9 cellular contexts compared by ENCODE assay signal in the genomic region with DNA sequence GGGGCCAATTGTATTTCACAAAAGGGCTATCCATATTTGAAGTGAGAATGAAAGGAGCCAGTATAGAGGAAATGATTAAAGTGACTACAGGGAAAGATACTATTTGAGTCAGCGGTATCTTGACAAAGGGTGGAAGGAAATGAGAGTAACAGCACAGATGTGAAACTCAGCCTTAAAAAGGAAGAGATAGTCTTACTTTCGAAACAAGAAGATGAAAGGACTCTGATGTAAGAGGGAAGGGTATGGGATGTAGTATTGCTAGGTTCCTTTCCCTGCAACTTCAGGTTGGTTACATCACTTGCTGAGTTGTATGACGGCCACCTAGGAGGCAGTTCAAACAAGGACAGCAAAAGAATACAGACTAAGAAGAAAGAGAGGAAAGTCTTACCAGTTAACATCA. TPM values are rescaled to one million over a fixed set of nuclear protein-coding genes. Genes with fewer than 3 reads are reported as not detected.
A peak's percentile ranks its signal among the peaks of the same experiment; 100 is the strongest.
DNase-seq lines count a peak whose midpoint lies in the region; ATAC-seq lines count a peak whose summit lies in the region.
"Had no signal": no experiment of that assay in that cellular context is flagged by ENCODE, and none has a peak within 500 bp of the region (broad histone marks: within the 10 kb centered on the region; RNA-seq: fewer than 3 reads in every experiment).

No MANE protein-coding gene starts in this region.

- no peaks in the 10 kb centered on the region for H3K9me3 ChIP-seq in CD8-positive, alpha-beta memory T cell (ENCODE audit: low read length)
- no peaks in the 10 kb centered on the region for H3K9me3 ChIP-seq in neuronal stem cell (replicated peaks in 1 of 2; ENCODE audit: control insufficient read depth in 2 of 2, insufficient read depth in 1 of 2, low read depth in 1 of 2, low read length in 2 of 2)

- POLR2A ChIA-PET in CD8-positive, alpha-beta memory T cell (lab: Charles Lee): no interaction called here

- H3K4me1 ChIP-seq in CD8-positive, alpha-beta memory T cell (ENCODE audit: insufficient read depth, low read length): no peaks in the 10 kb centered on the region
- H3K4me1 ChIP-seq in neuronal stem cell (ENCODE audit: control insufficient read depth in 2 of 2, insufficient read depth in 1 of 2, low read depth in 1 of 2, low read length in 2 of 2): no peaks in the 10 kb centered on the region

- H3K9me3 Mint-ChIP-seq in CD8-positive, alpha-beta memory T cell: no peaks in the 10 kb centered on the region
- H3K9me3 Mint-ChIP-seq in activated naive CD4-positive, alpha-beta T cell treated with anti-CD3 and anti-CD28 coated beads, Interleukin-2, amount 10 ng/mL, durations not matched to agents 7 days and 5 days: no peaks in the 10 kb centered on the region
- H3K9me3 Mint-ChIP-seq in stimulated activated memory B cell treated with anti-CD40 and anti-IgM and Interleukin-4, amounts not matched to agents 10 μg/mL and 1 μg/mL and 100 μg/mL, for 72 hours: no peaks in the 10 kb centered on the region
- H3K9me3 Mint-ChIP-seq: nephron had no signal

- H2BK12ac ChIP-seq in neuronal stem cell (ENCODE audit: low read length): no peak overlapping the region

- no CpG with 5 or more reads among the region's 3 CpGs for WGBS in neuronal stem cell (ENCODE audit: extremely low coverage in 2 of 2, insufficient read length in 2 of 2, insufficient replicate concordance in 1 of 2), 2 donors

- no peak overlapping the region for H3K18ac ChIP-seq in neuronal stem cell (ENCODE audit: low read length)

- CTCF ChIA-PET in CD8-positive, alpha-beta memory T cell (lab: Charles Lee): interaction anchor here (1.3 to 2.1 kb wide), 2 partner anchors 9 to 14 kb away, joined by 3 to 6 read pairs; partner anchors contain the start of genes CISD1 and IPMK
- CTCF ChIA-PET in activated naive CD4-positive, alpha-beta T cell treated with anti-CD3 and anti-CD28 coated beads, Interleukin-2, amount 10 ng/mL, durations not matched to agents 7 days and 5 days (lab: Charles Lee): interaction anchor here (1.1 kb wide), 1 partner anchor 9 kb away, joined by 5 read pairs; no protein-coding TSS in a partner anchor

- H3K79me1 ChIP-seq in neuronal stem cell (ENCODE audit: low read depth, low read length): no peaks in the 10 kb centered on the region

- H3K4me2 ChIP-seq in neuronal stem cell (ENCODE audit: insufficient read depth, low read length, poor library complexity, severe bottlenecking): no peak overlapping the region

- no peak overlapping the region for H3K4ac ChIP-seq in neuronal stem cell (ENCODE audit: low read length)

- H3K9ac ChIP-seq in neuronal stem cell (ENCODE audit: low read depth, low read length, poor library complexity): no peak overlapping the region

- H2AFZ ChIP-seq in neuronal stem cell (ENCODE audit: low read length): no peak overlapping the region

- H2BK15ac ChIP-seq in neuronal stem cell (ENCODE audit: low read length): no peak overlapping the region

- peak overlapping the region in 7 of 8 donors; percentile 27 to 89 (median 71) for H3K27ac Mint-ChIP-seq in CD8-positive, alpha-beta memory T cell
- peak overlapping the region; percentile 79 for H3K27ac Mint-ChIP-seq in activated naive CD4-positive, alpha-beta T cell treated with anti-CD3 and anti-CD28 coated beads, Interleukin-2, amount 10 ng/mL, durations not matched to agents 7 days and 5 days
- H3K27ac Mint-ChIP-seq in stimulated activated memory B cell treated with anti-CD40 and anti-IgM and Interleukin-4, amounts not matched to agents 10 μg/mL and 1 μg/mL and 100 μg/mL, for 72 hours: peak overlapping the region; percentile 45
- H3K27ac Mint-ChIP-seq: nephron had no signal

- H2BK120ac ChIP-seq in neuronal stem cell (ENCODE audit: low read depth, low read length): no peak overlapping the region

- H3K36me3 ChIP-seq in CD8-positive, alpha-beta memory T cell (ENCODE audit: insufficient read depth, low read length): no peaks in the 10 kb centered on the region
- peaks cover 0 to 28% of the 10 kb centered on the region in 2 donors for H3K36me3 ChIP-seq in neuronal stem cell (replicated peaks in 1 of 2; ENCODE audit: control insufficient read depth in 2 of 2, insufficient read depth in 2 of 2, low read length in 2 of 2)

- peaks cover 12 to 14% (median 13%) of the 10 kb centered on the region in 3 donors for H3K4me1 Mint-ChIP-seq in CD8-positive, alpha-beta memory T cell
- peaks cover 34% of the 10 kb centered on the region for H3K4me1 Mint-ChIP-seq in activated naive CD4-positive, alpha-beta T cell treated with anti-CD3 and anti-CD28 coated beads, Interleukin-2, amount 10 ng/mL, durations not matched to agents 7 days and 5 days
- peaks cover 31% of the 10 kb centered on the region for H3K4me1 Mint-ChIP-seq in stimulated activated memory B cell treated with anti-CD40 and anti-IgM and Interleukin-4, amounts not matched to agents 10 μg/mL and 1 μg/mL and 100 μg/mL, for 72 hours
- H3K4me1 Mint-ChIP-seq: nephron had no signal

- no peak overlapping the region for H2AK5ac ChIP-seq in neuronal stem cell (ENCODE audit: low read depth, low read length)

- H4K91ac ChIP-seq in neuronal stem cell (ENCODE audit: low read depth, low read length, poor library complexity): no peak overlapping the region

- peak overlapping the region in 5 of 7 donors; percentile 5 to 49 (median 24) for H3K4me3 Mint-ChIP-seq in CD8-positive, alpha-beta memory T cell
- no peak overlapping the region for H3K4me3 Mint-ChIP-seq in activated naive CD4-positive, alpha-beta T cell treated with anti-CD3 and anti-CD28 coated beads, Interleukin-2, amount 10 ng/mL, durations not matched to agents 7 days and 5 days
- peak overlapping the region; percentile 10 for H3K4me3 Mint-ChIP-seq in stimulated activated memory B cell treated with anti-CD40 and anti-IgM and Interleukin-4, amounts not matched to agents 10 μg/mL and 1 μg/mL and 100 μg/mL, for 72 hours
- H3K4me3 Mint-ChIP-seq: nephron had no signal

- no peak overlapping the region for H3K23ac ChIP-seq in neuronal stem cell (ENCODE audit: low read depth, low read length, poor library complexity)

- no peaks in the 10 kb centered on the region for H3K27me3 Mint-ChIP-seq in CD8-positive, alpha-beta memory T cell
- no peaks in the 10 kb centered on the region for H3K27me3 Mint-ChIP-seq in activated naive CD4-positive, alpha-beta T cell treated with anti-CD3 and anti-CD28 coated beads, Interleukin-2, amount 10 ng/mL, durations not matched to agents 7 days and 5 days
- no peaks in the 10 kb centered on the region for H3K27me3 Mint-ChIP-seq in stimulated activated memory B cell treated with anti-CD40 and anti-IgM and Interleukin-4, amounts not matched to agents 10 μg/mL and 1 μg/mL and 100 μg/mL, for 72 hours

- H4K8ac ChIP-seq in neuronal stem cell (ENCODE audit: low read depth, low read length): no peak overlapping the region

- no peak overlapping the region for H2BK5ac ChIP-seq in neuronal stem cell (ENCODE audit: low read length)

- no peaks in the 10 kb centered on the region for H3K27me3 ChIP-seq in CD8-positive, alpha-beta memory T cell (ENCODE audit: insufficient read depth, low read length, poor library complexity, severe bottlenecking)
- no peaks in the 10 kb centered on the region for H3K27me3 ChIP-seq in neuronal stem cell (ENCODE audit: control insufficient read depth in 3 of 3, insufficient read depth in 3 of 3, low read depth in 1 of 3, low read length in 3 of 3)

- H3K27ac ChIP-seq in CD8-positive, alpha-beta memory T cell (ENCODE audit: low read depth, low read length): no peak overlapping the region
- H3K27ac ChIP-seq in neuronal stem cell (replicated peaks; ENCODE audit: low read length): no peak overlapping the region

- ATAC-seq in GM19468 (IDR thresholded peaks at IDR 0.05; ENCODE audit: extremely low read depth, unreplicated experiment): peak; percentile 95
- ATAC-seq in HG03439 (IDR thresholded peaks at IDR 0.05; ENCODE audit: unreplicated experiment): peak; percentile 99
- ATAC-seq in stimulated activated memory B cell treated with anti-CD40 and anti-IgM and Interleukin-4, amounts not matched to agents 10 μg/mL and 1 μg/mL and 100 μg/mL, for 72 hours: peak; percentile 94

- DNase-seq in CD8-positive, alpha-beta memory T cell: peak in 2 of 5 donors; percentile 17 to 22
- peak; percentile 53 for DNase-seq in activated naive CD4-positive, alpha-beta T cell treated with anti-CD3 and anti-CD28 coated beads, Interleukin-2, amount 10 ng/mL, durations not matched to agents 7 days and 5 days
- no peak for DNase-seq in neuronal stem cell (ENCODE audit: low spot score)
- no peak for DNase-seq in NCI-H2227 treated with DMSO at 0.1 percent for 48 hours (lab: John Stamatoyannopoulos, UW)
- no peak for DNase-seq in DMS153 (lab: John Stamatoyannopoulos, UW)

- no peak overlapping the region for H3K4me3 ChIP-seq in CD8-positive, alpha-beta memory T cell (ENCODE audit: low read length)
- H3K4me3 ChIP-seq in neuronal stem cell (ENCODE audit: low read length in 2 of 2): no peak overlapping the region

- H3K14ac ChIP-seq in neuronal stem cell (ENCODE audit: low read length): no peak overlapping the region

- peaks cover 4 to 14% (median 6%) of the 10 kb centered on the region in 3 donors for H3K36me3 Mint-ChIP-seq in CD8-positive, alpha-beta memory T cell
- H3K36me3 Mint-ChIP-seq in activated naive CD4-positive, alpha-beta T cell treated with anti-CD3 and anti-CD28 coated beads, Interleukin-2, amount 10 ng/mL, durations not matched to agents 7 days and 5 days: peaks cover 25% of the 10 kb centered on the region
- H3K36me3 Mint-ChIP-seq in stimulated activated memory B cell treated with anti-CD40 and anti-IgM and Interleukin-4, amounts not matched to agents 10 μg/mL and 1 μg/mL and 100 μg/mL, for 72 hours: peaks cover 14% of the 10 kb centered on the region

RNA-seq across cellular contexts. Expression of gene CISD1, which starts 13.7 kb away (rescaled TPM):
- 10 to 100 TPM; 51.4 to 55.6 TPM for total RNA-seq in CD8-positive, alpha-beta memory T cell
- polyA plus RNA-seq in CD8-positive, alpha-beta memory T cell: 63.5 TPM
- polyA plus RNA-seq in neuronal stem cell (2013, experiment 1 of 2): 56.0 TPM
- polyA plus RNA-seq in neuronal stem cell (2013, experiment 2 of 2): 51.1 TPM

RNA-seq across cellular contexts. Expression of gene IPMK, which starts 14.9 kb away (rescaled TPM):
- 1 to 10 TPM; 7.0 to 7.6 TPM for total RNA-seq in CD8-positive, alpha-beta memory T cell
- 1.6 TPM for polyA plus RNA-seq in CD8-positive, alpha-beta memory T cell
- polyA plus RNA-seq in neuronal stem cell (2013, experiment 1 of 2): 5.0 TPM
- 5.2 TPM for polyA plus RNA-seq in neuronal stem cell (2013, experiment 2 of 2)

RNA-seq across cellular contexts. Expression of gene UBE2D1, which starts 52.2 kb away (rescaled TPM):
- total RNA-seq in CD8-positive, alpha-beta memory T cell: 10 to 100 TPM; 16.5 to 16.6 TPM
- 18.3 TPM for polyA plus RNA-seq in CD8-positive, alpha-beta memory T cell
- polyA plus RNA-seq in neuronal stem cell (2013, experiment 1 of 2): 30.6 TPM
- 30.6 TPM for polyA plus RNA-seq in neuronal stem cell (2013, experiment 2 of 2)
